18 cellular contexts compared by ENCODE assay signal in the genomic region with DNA sequence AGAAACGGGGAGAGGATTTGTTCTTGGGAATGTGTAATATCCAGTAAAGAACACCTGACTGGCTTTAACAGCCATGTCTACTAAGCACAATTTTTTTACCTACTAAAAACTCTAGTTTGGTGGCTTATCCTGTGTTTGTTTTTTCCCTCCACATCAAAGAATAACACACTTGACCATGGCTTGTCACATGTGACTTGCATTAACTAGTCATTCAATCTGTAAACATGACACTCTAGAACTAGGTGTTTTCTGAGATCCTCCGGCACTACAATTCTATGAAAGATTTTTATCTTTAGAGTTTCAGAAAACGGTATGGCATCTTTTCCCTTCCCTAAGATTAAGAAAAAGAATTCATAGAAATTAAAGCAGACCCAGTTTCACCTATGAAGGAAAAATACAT.
DNase-seq lines count a peak whose midpoint lies in the region; ATAC-seq, FAIRE-seq and TF ChIP-seq lines count a peak whose summit lies in the region.
"Had no signal": no experiment of that assay in that cellular context is flagged by ENCODE, and none has a peak within 500 bp of the region (broad histone marks: within the 10 kb centered on the region; RNA-seq: fewer than 3 reads in every experiment).

No MANE protein-coding gene starts in this region.

- H3K79me2 ChIP-seq in SK-N-SH (ENCODE audit: insufficient read depth), result no peaks in the 10 kb centered on the region
- H3K79me2 ChIP-seq in K562 (ENCODE audit: control insufficient read depth, insufficient read depth, low read length), result no peaks in the 10 kb centered on the region

- no peaks in the 10 kb centered on the region for H3K36me3 ChIP-seq in SK-N-SH (replicated peaks in 1 of 2; ENCODE audit: control insufficient read depth in 1 of 2, insufficient read depth in 2 of 2, low read length in 1 of 2)
- no peaks in the 10 kb centered on the region for H3K36me3 ChIP-seq in K562 (ENCODE audit: control insufficient read depth, insufficient read depth, low read length)
- H3K36me3 ChIP-seq in mesodermal cell (ENCODE audit: control insufficient read depth, insufficient read depth, low read length), result no peaks in the 10 kb centered on the region
- H3K36me3 ChIP-seq in subcutaneous abdominal adipose tissue (ENCODE audit: control insufficient read depth in 5 of 5, insufficient read depth in 5 of 5, low read length in 5 of 5), result no peaks in the 10 kb centered on the region
- no peaks in the 10 kb centered on the region for H3K36me3 ChIP-seq in A673 (ENCODE audit: insufficient read depth, low read length, poor library complexity, severe bottlenecking)
- H3K36me3 ChIP-seq: HAP-1 had no signal

- H3K9me3 ChIP-seq in SK-N-SH (no peaks in the 10 kb centered on the region), K562 (replicated peaks; ENCODE audit: control insufficient read depth, insufficient read depth, low read depth, low read length) (no peaks in the 10 kb centered on the region), mesodermal cell (ENCODE audit: control insufficient read depth, low read length) (no peaks in the 10 kb centered on the region), subcutaneous abdominal adipose tissue (ENCODE audit: control insufficient read depth in 5 of 5, low read length in 5 of 5) (no peaks in the 10 kb centered on the region), A673 (ENCODE audit: low read depth, low read length, poor library complexity, severe bottlenecking) (no peaks in the 10 kb centered on the region)
- H3K9me3 ChIP-seq: HAP-1 had no signal

- no peaks in the 10 kb centered on the region for H3F3A ChIP-seq in SK-N-SH (replicated peaks; ENCODE audit: insufficient read depth)

- no peak overlapping the region for H2AFZ ChIP-seq in SK-N-SH (ENCODE audit: low read depth)
- no peak overlapping the region for H2AFZ ChIP-seq in K562 (ENCODE audit: low read depth, low read length)

- H4K20me1 ChIP-seq in SK-N-SH (ENCODE audit: insufficient read depth) (no peaks in the 10 kb centered on the region), K562 (replicated peaks; ENCODE audit: control insufficient read depth, insufficient read depth, low read length) (no peaks in the 10 kb centered on the region)

- TF ChIP-seq RAD21 in SK-N-SH (IDR thresholded peaks at IDR 0.05; ENCODE audit: low read length), result no peak
- TF ChIP-seq RAD21 in K562 (CRISPR knock-in tag; conservative IDR thresholded peaks at IDR 0.05 in 1 of 2, IDR thresholded peaks at IDR 0.05 in 1 of 2), result no peak

- POLR2A ChIA-PET in SK-N-SH (lab: Yijun Ruan, JAX), result no interaction called here
- POLR2A ChIA-PET in K562 (lab: Yijun Ruan, JAX), result interaction anchor here (0.6 kb wide), 1 partner anchor 22 kb away, joined by 3 read pairs; no protein-coding TSS in a partner anchor
- POLR2A ChIA-PET in A673 (lab: Charles Lee; ENCODE audit: low non-redundant PET), result no interaction called here

- ATAC-seq in SK-N-SH treated with all-trans-retinoic acid at 6 μM for 48 hours (peak; percentile 26; the same call in 1 of the 3 replicates), K562 (no peak)

- intact Hi-C loops in K562 (cut with micrococcal nuclease), result no loop called here
- intact Hi-C loops in A673 (cut with micrococcal nuclease; ENCODE audit: unreplicated experiment), result no loop called here

- H3K4me2 ChIP-seq in SK-N-SH (no peak overlapping the region), K562 (ENCODE audit: insufficient read depth, low read length) (no peak overlapping the region)

- CTCF ChIA-PET in SK-N-SH (lab: Yijun Ruan, JAX), result no interaction called here
- CTCF ChIA-PET in K562 (lab: Yijun Ruan, JAX; ENCODE audit: low intra/inter-chr PET ratio), result no interaction called here
- CTCF ChIA-PET in A673 (lab: Charles Lee), result no interaction called here

- H3K9ac ChIP-seq in SK-N-SH, result no peak overlapping the region
- no peak overlapping the region for H3K9ac ChIP-seq in K562 (ENCODE audit: insufficient read depth in 1 of 2, low read depth in 2 of 2, low read length in 2 of 2)
- H3K9ac ChIP-seq in subcutaneous abdominal adipose tissue (ENCODE audit: low read length in 5 of 5), result peak overlapping the region in 2 of 5 donors; percentile 17 to 42

- H3K27me3 ChIP-seq in SK-N-SH (ENCODE audit: insufficient read depth) (peaks cover 18% of the 10 kb centered on the region; the same call in 1 of the 2 replicates), K562 (ENCODE audit: control insufficient read depth in 2 of 2, insufficient read depth in 2 of 2, low read length in 2 of 2) (no peaks in the 10 kb centered on the region), subcutaneous abdominal adipose tissue (ENCODE audit: control insufficient read depth in 5 of 5, insufficient read depth in 4 of 5, low read length in 5 of 5) (no peaks in the 10 kb centered on the region), A673 (replicated peaks; ENCODE audit: insufficient read depth, low read depth, low read length, poor library complexity) (no peaks in the 10 kb centered on the region)

- H3K27ac ChIP-seq in SK-N-SH (ENCODE audit: low read depth in 2 of 2, low read length in 1 of 2) (no peak overlapping the region), K562 (ENCODE audit: extremely low read depth, low read depth, low read length) (no peak overlapping the region), mesodermal cell (ENCODE audit: low read depth, low read length, severe bottlenecking) (peak overlapping the region; percentile 80), subcutaneous abdominal adipose tissue (ENCODE audit: low read depth, low read length) (peak overlapping the region; percentile 91), A673 (ENCODE audit: low read depth, low read length, poor library complexity, severe bottlenecking) (no peak overlapping the region)
- H3K27ac ChIP-seq: C4-2B, RWPE1 had no signal

- no peak for DNase-seq in SK-N-SH
- no peak for DNase-seq in K562 (ENCODE audit: extremely low read depth in 1 of 4, low spot score in 3 of 4)
- DNase-seq in activated gamma-delta T cell (lab: John Stamatoyannopoulos, UW), result no peak
- no peak for DNase-seq in NCI-H1048 (lab: John Stamatoyannopoulos, UW)
- DNase-seq in A673 (ENCODE audit: low spot score), result no peak
- DNase-seq: 8988T; COR-L47; DMS153; NCI-H146; NCI-H2107; NCI-H69; NK-92 treated with Interleukin-12 subunit alpha and Interleukin-12 subunit beta, amount 100 ng/mL, for 24 hours had no signal

- WGBS in SK-N-SH (ENCODE audit: low lambda C conversion rate), result 12% methylated on average over 3 of the region's 3 CpGs
- 15% methylated on average over 3 of the region's 3 CpGs for WGBS in K562 (ENCODE audit: insufficient coverage, low coverage, missing lambda C conversion rate)
- WGBS in mesodermal cell (ENCODE audit: insufficient coverage in 2 of 2), 2 experiments, result 0% methylated on average over 1 of the region's 3 CpGs; no CpG with 5 or more reads in 1 of the 2 experiments

- no peaks in the 10 kb centered on the region for H3K4me1 ChIP-seq in SK-N-SH (ENCODE audit: control insufficient read depth in 1 of 2, insufficient read depth in 2 of 2, low read depth in 1 of 2, low read length in 1 of 2)
- no peaks in the 10 kb centered on the region; a peak in 2 of 5 replicates for H3K4me1 ChIP-seq in K562 (replicated peaks in 1 of 2; ENCODE audit: control insufficient read depth in 2 of 2, insufficient read depth in 2 of 2, low read length in 2 of 2)
- peaks cover 24% of the 10 kb centered on the region for H3K4me1 ChIP-seq in mesodermal cell (ENCODE audit: control insufficient read depth, insufficient read depth, low read length, poor library complexity, severe bottlenecking)
- H3K4me1 ChIP-seq in subcutaneous abdominal adipose tissue (ENCODE audit: control insufficient read depth in 5 of 5, insufficient read depth in 5 of 5, low read length in 5 of 5), result peaks cover 2 to 53% (median 41%) of the 10 kb centered on the region in 5 donors
- no peaks in the 10 kb centered on the region for H3K4me1 ChIP-seq in A673 (ENCODE audit: insufficient read depth, low read length, poor library complexity, severe bottlenecking)

- in situ Hi-C loops in K562 (cut with MboI), result no loop called here

- no peak for FAIRE-seq in K562 (lab: Jason Lieb, UNC)

- no peaks in the 10 kb centered on the region for H3K9me1 ChIP-seq in K562 (ENCODE audit: control insufficient read depth, insufficient read depth, low read length)

- BruUV-seq in K562 (replicated peaks; lab: Mats Ljungman, UMichigan) (no TSS peak), A673 (replicated peaks; lab: Mats Ljungman, UMichigan) (no TSS peak)

- TF ChIP-seq CTCF in SK-N-SH (IDR thresholded peaks at IDR 0.05), result no peak
- TF ChIP-seq CTCF in K562 (IDR thresholded peaks at IDR 0.05 in 2 of 3, conservative IDR thresholded peaks at IDR 0.05 in 1 of 3; ENCODE audit: insufficient read depth in 2 of 3, low read depth in 1 of 3, low read length in 3 of 3), result no peak
- no peak for TF ChIP-seq CTCF in A673 (conservative IDR thresholded peaks at IDR 0.05; ENCODE audit: low read depth, low read length)

- no peak overlapping the region for H3K4me3 ChIP-seq in SK-N-SH (ENCODE audit: low read depth in 2 of 2, low read length in 1 of 2)
- H3K4me3 ChIP-seq in K562, result no peak overlapping the region
- H3K4me3 ChIP-seq in mesodermal cell (ENCODE audit: extremely low read depth, insufficient read depth, low read length, poor library complexity, severe bottlenecking), result no peak overlapping the region
- no peak overlapping the region for H3K4me3 ChIP-seq in subcutaneous abdominal adipose tissue (ENCODE audit: low read depth in 1 of 5, low read length in 5 of 5)
- H3K4me3 ChIP-seq in A673 (ENCODE audit: low read depth, low read length, poor library complexity, severe bottlenecking), result no peak overlapping the region
- H3K4me3 ChIP-seq: HAP-1 had no signal

- TF ChIP-seq POLR2A in K562 (conservative IDR thresholded peaks at IDR 0.05), result no peak

- TF ChIP-seq EP300 in SK-N-SH (IDR thresholded peaks at IDR 0.05; ENCODE audit: borderline replicate concordance in 1 of 2, low read depth in 1 of 2, low read length in 1 of 2), result no peak
- TF ChIP-seq EP300 in K562 (IDR thresholded peaks at IDR 0.05; ENCODE audit: low read length), result no peak

- H3K9me2 ChIP-seq in SK-N-SH, result no peaks in the 10 kb centered on the region

TF ChIP-seq in SK-N-SH treated with all-trans-retinoic acid at 6 μM for 48 hours, 23 proteins besides CTCF, POLR2A, EP300 and RAD21 (continues in another document):
- TF ChIP-seq ZNF70 (CRISPR knock-in tag; IDR thresholded peaks at IDR 0.05) (no peak), TCF4 (CRISPR knock-in tag; IDR thresholded peaks at IDR 0.05; ENCODE audit: borderline replicate concordance) (no peak), RARB (CRISPR knock-in tag; IDR thresholded peaks at IDR 0.05) (no peak), SNAI2 (CRISPR knock-in tag; IDR thresholded peaks at IDR 0.05) (no peak)

TF ChIP-seq in SK-N-SH, 30 proteins besides CTCF, POLR2A, EP300 and RAD21 (continues in another document):
- no peak for TF ChIP-seq RCOR1 (IDR thresholded peaks at IDR 0.05; ENCODE audit: low read length)
- no peak for TF ChIP-seq MEF2A (IDR thresholded peaks at IDR 0.05; ENCODE audit: borderline replicate concordance, low read depth)
- no peak for TF ChIP-seq TCF12 (IDR thresholded peaks at IDR 0.05)
- no peak for TF ChIP-seq FOXJ3 (CRISPR knock-in tag; IDR thresholded peaks at IDR 0.05)

Comparison
In these comparisons a context has a peak if more than half of its experiments do, and no peak if none do; other contexts are left out.
1. H3K27ac ChIP-seq: peak in mesodermal cell (single experiment) and subcutaneous abdominal adipose tissue (single experiment); none in SK-N-SH (0 of 2), K562 (single experiment) and A673 (single experiment).